1 cellular context compared by ENCODE assay signal in the genomic region with DNA sequence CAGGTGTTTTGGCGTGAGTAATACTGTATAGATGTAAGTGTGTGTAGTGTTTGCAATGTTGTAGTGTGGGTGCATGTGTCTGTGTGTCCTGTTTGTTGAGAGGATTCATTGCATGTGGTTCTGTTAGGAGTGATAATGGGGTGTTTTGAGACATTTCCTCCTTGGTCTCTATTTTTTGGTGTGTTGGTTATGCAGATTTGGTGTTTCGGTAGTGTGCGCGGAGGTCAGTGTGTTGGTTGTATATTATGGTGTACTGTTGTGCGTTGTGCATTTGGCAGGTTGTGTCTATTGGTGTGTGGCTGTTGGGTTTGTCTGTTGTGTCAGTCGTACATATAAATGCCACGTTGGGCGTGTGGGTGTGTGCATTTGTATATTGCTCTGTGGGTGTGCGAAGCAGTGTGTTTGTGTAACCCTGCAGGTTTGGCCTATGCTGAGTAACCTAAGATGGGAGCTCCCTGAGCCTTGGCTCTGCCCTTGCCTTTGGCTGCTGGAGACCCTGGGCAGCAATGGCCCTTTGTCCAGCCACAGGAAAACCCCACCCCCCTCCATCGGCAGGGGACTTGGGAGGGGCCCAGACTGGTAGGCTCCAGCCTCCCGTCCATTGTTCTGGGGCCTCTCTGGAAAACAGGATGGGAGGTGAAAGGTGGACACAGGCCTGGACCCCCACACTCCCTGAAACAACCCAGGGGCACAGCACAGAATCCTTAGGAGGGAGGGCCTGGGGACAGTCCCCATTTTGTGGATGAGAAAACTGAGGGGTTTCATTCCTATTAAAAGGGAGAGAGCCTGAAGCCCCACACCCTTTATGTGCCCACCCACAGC.
TF ChIP-seq lines count a peak whose summit lies in the region.

No MANE protein-coding gene starts in this region.

TF ChIP-seq in HepG2, 621 proteins besides CTCF, POLR2A, EP300 and RAD21 (continued from another document and continues in another):
- TF ChIP-seq, protein P1, sequence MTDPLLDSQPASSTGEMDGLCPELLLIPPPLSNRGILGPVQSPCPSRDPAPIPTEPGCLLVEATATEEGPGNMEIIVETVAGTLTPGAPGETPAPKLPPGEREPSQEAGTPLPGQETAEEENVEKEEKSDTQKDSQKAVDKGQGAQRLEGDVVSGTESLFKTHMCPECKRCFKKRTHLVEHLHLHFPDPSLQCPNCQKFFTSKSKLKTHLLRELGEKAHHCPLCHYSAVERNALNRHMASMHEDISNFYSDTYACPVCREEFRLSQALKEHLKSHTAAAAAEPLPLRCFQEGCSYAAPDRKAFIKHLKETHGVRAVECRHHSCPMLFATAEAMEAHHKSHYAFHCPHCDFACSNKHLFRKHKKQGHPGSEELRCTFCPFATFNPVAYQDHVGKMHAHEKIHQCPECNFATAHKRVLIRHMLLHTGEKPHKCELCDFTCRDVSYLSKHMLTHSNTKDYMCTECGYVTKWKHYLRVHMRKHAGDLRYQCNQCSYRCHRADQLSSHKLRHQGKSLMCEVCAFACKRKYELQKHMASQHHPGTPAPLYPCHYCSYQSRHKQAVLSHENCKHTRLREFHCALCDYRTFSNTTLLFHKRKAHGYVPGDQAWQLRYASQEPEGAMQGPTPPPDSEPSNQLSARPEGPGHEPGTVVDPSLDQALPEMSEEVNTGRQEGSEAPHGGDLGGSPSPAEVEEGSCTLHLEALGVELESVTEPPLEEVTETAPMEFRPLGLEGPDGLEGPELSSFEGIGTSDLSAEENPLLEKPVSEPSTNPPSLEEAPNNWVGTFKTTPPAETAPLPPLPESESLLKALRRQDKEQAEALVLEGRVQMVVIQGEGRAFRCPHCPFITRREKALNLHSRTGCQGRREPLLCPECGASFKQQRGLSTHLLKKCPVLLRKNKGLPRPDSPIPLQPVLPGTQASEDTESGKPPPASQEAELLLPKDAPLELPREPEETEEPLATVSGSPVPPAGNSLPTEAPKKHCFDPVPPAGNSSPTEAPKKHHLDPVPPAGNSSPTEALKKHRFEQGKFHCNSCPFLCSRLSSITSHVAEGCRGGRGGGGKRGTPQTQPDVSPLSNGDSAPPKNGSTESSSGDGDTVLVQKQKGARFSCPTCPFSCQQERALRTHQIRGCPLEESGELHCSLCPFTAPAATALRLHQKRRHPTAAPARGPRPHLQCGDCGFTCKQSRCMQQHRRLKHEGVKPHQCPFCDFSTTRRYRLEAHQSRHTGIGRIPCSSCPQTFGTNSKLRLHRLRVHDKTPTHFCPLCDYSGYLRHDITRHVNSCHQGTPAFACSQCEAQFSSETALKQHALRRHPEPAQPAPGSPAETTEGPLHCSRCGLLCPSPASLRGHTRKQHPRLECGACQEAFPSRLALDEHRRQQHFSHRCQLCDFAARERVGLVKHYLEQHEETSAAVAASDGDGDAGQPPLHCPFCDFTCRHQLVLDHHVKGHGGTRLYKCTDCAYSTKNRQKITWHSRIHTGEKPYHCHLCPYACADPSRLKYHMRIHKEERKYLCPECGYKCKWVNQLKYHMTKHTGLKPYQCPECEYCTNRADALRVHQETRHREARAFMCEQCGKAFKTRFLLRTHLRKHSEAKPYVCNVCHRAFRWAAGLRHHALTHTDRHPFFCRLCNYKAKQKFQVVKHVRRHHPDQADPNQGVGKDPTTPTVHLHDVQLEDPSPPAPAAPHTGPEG (CRISPR knock-in tag; IDR thresholded peaks at IDR 0.05) = peak; percentile 73; the same call in 1 of the 2 replicates
- no peak for TF ChIP-seq ZNF615 (CRISPR knock-in tag; IDR thresholded peaks at IDR 0.05; ENCODE audit: borderline replicate concordance)
- no peak for TF ChIP-seq MXI1 (IDR thresholded peaks at IDR 0.05; ENCODE audit: borderline replicate concordance, low read depth, low read length)
- TF ChIP-seq MTA1 (CRISPR knock-in tag; IDR thresholded peaks at IDR 0.05; ENCODE audit: borderline replicate concordance) = peak; percentile 57; the same call in 1 of the 2 replicates
- no peak for TF ChIP-seq ZNF432 (CRISPR knock-in tag; IDR thresholded peaks at IDR 0.05; ENCODE audit: borderline replicate concordance)
- TF ChIP-seq MEIS1 (CRISPR knock-in tag; IDR thresholded peaks at IDR 0.05; ENCODE audit: borderline replicate concordance) = 0 out of 2 replicates have a peak, but pooled peaks have one; percentile 24
- TF ChIP-seq KDM4B (CRISPR knock-in tag; IDR thresholded peaks at IDR 0.05) = no peak; the same call in 1 of the 2 replicates
- TF ChIP-seq ZNF7 (CRISPR knock-in tag; IDR thresholded peaks at IDR 0.05) = no peak
- TF ChIP-seq ARNTL (CRISPR knock-in tag; IDR thresholded peaks at IDR 0.05) = peak; percentile 74
- no peak for TF ChIP-seq KLF6 (CRISPR knock-in tag; IDR thresholded peaks at IDR 0.05)
- no peak for TF ChIP-seq E2F2 (CRISPR knock-in tag; IDR thresholded peaks at IDR 0.05; ENCODE audit: borderline replicate concordance)
- 0 out of 2 replicates have a peak, but pooled peaks have one; percentile 26 for TF ChIP-seq ZNF746 (CRISPR knock-in tag; IDR thresholded peaks at IDR 0.05)
- peak; percentile 67; the same call in 1 of the 2 replicates for TF ChIP-seq ZNF605 (CRISPR knock-in tag; IDR thresholded peaks at IDR 0.05)
- no peak for TF ChIP-seq ZNF577 (CRISPR knock-in tag; IDR thresholded peaks at IDR 0.05; ENCODE audit: borderline replicate concordance, low read depth)
- no peak for TF ChIP-seq ZNF891 (CRISPR knock-in tag; IDR thresholded peaks at IDR 0.05)
- TF ChIP-seq IRX3 (CRISPR knock-in tag; IDR thresholded peaks at IDR 0.05; ENCODE audit: borderline replicate concordance, low read depth) = no peak
- TF ChIP-seq ZNF530 (CRISPR knock-in tag; IDR thresholded peaks at IDR 0.05; ENCODE audit: low read depth) = no peak
- TF ChIP-seq MAFF (IDR thresholded peaks at IDR 0.05; ENCODE audit: low read depth, low read length) = no peak
- TF ChIP-seq ASH2L (IDR thresholded peaks at IDR 0.05; ENCODE audit: insufficient read length, low read depth, low read length) = peak; percentile 24
- TF ChIP-seq, protein P2, sequence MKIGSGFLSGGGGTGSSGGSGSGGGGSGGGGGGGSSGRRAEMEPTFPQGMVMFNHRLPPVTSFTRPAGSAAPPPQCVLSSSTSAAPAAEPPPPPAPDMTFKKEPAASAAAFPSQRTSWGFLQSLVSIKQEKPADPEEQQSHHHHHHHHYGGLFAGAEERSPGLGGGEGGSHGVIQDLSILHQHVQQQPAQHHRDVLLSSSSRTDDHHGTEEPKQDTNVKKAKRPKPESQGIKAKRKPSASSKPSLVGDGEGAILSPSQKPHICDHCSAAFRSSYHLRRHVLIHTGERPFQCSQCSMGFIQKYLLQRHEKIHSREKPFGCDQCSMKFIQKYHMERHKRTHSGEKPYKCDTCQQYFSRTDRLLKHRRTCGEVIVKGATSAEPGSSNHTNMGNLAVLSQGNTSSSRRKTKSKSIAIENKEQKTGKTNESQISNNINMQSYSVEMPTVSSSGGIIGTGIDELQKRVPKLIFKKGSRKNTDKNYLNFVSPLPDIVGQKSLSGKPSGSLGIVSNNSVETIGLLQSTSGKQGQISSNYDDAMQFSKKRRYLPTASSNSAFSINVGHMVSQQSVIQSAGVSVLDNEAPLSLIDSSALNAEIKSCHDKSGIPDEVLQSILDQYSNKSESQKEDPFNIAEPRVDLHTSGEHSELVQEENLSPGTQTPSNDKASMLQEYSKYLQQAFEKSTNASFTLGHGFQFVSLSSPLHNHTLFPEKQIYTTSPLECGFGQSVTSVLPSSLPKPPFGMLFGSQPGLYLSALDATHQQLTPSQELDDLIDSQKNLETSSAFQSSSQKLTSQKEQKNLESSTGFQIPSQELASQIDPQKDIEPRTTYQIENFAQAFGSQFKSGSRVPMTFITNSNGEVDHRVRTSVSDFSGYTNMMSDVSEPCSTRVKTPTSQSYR (CRISPR knock-in tag; IDR thresholded peaks at IDR 0.05; ENCODE audit: borderline replicate concordance) = peak; percentile 93
- TF ChIP-seq ZNF557 (CRISPR knock-in tag; IDR thresholded peaks at IDR 0.05) = no peak
- no peak for TF ChIP-seq ZNF569 (CRISPR knock-in tag; IDR thresholded peaks at IDR 0.05; ENCODE audit: borderline replicate concordance)
- TF ChIP-seq ZNF83 (CRISPR knock-in tag; IDR thresholded peaks at IDR 0.05; ENCODE audit: borderline replicate concordance) = no peak
- TF ChIP-seq, protein P3, sequence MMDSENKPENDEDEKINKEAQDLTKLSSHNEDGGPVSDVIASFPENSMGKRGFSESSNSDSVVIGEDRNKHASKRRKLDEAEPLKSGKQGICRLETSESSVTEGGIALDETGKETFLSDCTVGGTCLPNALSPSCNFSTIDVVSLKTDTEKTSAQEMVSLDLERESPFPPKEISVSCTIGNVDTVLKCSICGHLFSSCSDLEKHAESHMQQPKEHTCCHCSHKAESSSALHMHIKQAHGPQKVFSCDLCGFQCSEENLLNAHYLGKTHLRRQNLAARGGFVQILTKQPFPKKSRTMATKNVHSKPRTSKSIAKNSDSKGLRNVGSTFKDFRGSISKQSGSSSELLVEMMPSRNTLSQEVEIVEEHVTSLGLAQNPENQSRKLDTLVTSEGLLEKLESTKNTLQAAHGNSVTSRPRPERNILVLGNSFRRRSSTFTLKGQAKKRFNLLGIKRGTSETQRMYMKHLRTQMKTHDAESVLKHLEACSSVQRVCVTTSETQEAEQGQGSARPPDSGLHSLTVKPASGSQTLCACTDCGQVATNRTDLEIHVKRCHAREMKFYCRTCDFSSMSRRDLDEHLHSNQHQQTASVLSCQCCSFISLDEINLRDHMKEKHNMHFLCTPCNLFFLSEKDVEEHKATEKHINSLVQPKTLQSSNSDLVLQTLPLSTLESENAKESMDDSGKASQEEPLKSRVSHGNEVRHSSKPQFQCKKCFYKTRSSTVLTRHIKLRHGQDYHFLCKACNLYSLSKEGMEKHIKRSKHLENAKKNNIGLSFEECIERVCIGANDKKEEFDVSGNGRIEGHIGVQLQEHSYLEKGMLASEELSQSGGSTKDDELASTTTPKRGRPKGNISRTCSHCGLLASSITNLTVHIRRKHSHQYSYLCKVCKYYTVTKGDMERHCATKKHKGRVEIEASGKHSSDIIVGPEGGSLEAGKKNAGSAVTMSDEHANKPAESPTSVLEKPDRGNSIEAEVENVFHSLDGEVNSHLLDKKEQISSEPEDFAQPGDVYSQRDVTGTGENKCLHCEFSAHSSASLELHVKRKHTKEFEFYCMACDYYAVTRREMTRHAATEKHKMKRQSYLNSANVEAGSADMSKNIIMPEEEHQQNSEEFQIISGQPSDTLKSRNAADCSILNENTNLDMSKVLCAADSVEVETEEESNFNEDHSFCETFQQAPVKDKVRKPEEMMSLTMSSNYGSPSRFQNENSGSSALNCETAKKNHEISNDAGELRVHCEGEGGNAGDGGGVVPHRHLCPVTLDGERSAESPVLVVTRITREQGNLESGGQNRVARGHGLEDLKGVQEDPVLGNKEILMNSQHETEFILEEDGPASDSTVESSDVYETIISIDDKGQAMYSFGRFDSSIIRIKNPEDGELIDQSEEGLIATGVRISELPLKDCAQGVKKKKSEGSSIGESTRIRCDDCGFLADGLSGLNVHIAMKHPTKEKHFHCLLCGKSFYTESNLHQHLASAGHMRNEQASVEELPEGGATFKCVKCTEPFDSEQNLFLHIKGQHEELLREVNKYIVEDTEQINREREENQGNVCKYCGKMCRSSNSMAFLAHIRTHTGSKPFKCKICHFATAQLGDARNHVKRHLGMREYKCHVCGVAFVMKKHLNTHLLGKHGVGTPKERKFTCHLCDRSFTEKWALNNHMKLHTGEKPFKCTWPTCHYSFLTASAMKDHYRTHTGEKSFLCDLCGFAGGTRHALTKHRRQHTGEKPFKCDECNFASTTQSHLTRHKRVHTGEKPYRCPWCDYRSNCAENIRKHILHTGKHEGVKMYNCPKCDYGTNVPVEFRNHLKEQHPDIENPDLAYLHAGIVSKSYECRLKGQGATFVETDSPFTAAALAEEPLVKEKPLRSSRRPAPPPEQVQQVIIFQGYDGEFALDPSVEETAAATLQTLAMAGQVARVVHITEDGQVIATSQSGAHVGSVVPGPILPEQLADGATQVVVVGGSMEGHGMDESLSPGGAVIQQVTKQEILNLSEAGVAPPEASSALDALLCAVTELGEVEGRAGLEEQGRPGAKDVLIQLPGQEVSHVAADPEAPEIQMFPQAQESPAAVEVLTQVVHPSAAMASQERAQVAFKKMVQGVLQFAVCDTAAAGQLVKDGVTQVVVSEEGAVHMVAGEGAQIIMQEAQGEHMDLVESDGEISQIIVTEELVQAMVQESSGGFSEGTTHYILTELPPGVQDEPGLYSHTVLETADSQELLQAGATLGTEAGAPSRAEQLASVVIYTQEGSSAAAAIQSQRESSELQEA (CRISPR knock-in tag; IDR thresholded peaks at IDR 0.05; ENCODE audit: not compliant biosample characterization) = no peak
- TF ChIP-seq ZMAT5 (CRISPR knock-in tag; IDR thresholded peaks at IDR 0.05; ENCODE audit: borderline replicate concordance, low read depth) = no peak
- no peak for TF ChIP-seq GABPA (IDR thresholded peaks at IDR 0.05; ENCODE audit: low read depth, low read length)
- peak; percentile 45 for TF ChIP-seq GABPA (CRISPR knock-in tag; IDR thresholded peaks at IDR 0.05; ENCODE audit: low read depth)
- no peak for TF ChIP-seq DNMT3B (CRISPR knock-in tag; conservative IDR thresholded peaks at IDR 0.05)
- TF ChIP-seq SP1 (IDR thresholded peaks at IDR 0.05) = no peak
- TF ChIP-seq SP1 (CRISPR knock-in tag; IDR thresholded peaks at IDR 0.05) = no peak
- no peak for TF ChIP-seq ZNF850 (CRISPR knock-in tag; conservative IDR thresholded peaks at IDR 0.05)
- peak; percentile 89 for TF ChIP-seq SP5 (CRISPR knock-in tag; IDR thresholded peaks at IDR 0.05; ENCODE audit: borderline replicate concordance, low read depth)
- 0 out of 2 replicates have a peak, but pooled peaks have one; percentile 17 for TF ChIP-seq ZNF784 (CRISPR knock-in tag; IDR thresholded peaks at IDR 0.05; ENCODE audit: borderline replicate concordance)
- no peak for TF ChIP-seq SMC3 (IDR thresholded peaks at IDR 0.05; ENCODE audit: low read length)
- no peak for TF ChIP-seq DDIT3 (CRISPR knock-in tag; IDR thresholded peaks at IDR 0.05)
- peak; percentile 84; the same call in 1 of the 2 replicates for TF ChIP-seq RELA (CRISPR knock-in tag; IDR thresholded peaks at IDR 0.05)
- no peak; the same call in 1 of the 2 replicates for TF ChIP-seq ZSCAN9 (CRISPR knock-in tag; IDR thresholded peaks at IDR 0.05; ENCODE audit: borderline replicate concordance)
- TF ChIP-seq ZNF331 (CRISPR knock-in tag; IDR thresholded peaks at IDR 0.05) = peak; percentile 47
- TF ChIP-seq SETDB1 (CRISPR knock-in tag; IDR thresholded peaks at IDR 0.05; ENCODE audit: borderline replicate concordance) = no peak
